Comparison of ENCODE assay signal across 21 cellular contexts in the genomic region with DNA sequence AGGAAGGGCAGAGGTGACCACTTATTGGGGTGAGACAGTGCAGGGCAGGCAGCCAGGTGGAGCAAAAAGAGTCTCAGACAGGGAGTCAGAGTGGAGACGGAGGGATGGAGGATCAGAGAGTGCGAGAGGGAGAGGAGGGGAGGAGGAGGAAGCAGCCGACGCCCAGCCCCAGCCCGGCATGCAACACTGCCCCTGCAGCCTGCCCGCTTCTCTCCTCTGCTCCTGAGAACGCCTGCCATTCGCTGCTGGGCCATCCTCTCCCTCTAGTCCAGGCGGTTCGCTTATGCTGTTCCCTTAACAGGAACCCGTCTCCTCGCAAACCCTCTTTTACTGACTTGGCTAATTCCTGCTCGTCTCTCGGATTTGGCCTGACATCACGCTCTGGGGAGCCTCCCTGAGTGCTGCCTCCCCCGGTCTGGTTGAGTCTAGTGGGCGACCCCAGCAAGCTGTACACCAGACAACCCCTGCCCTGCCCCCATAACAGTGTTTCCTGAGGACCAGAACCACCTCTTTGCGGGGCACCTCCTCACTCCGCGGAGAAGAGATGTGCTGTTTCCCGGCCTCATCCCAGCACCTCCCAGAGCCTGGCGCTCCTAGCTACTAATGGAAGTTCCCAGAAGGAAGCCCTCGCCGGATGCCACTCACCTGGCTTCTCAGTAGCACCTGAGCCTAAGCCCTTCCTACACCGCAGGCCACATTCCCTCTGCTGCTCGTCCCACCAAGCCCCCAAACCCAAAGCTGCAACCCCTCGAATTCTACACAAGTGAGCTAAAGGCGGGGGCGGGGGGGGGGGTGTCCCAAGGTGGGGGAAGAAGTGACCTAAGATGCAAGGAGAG.
A peak's percentile ranks its signal among the peaks of the same experiment; 100 is the strongest.
DNase-seq lines count a peak whose midpoint lies in the region; ATAC-seq, FAIRE-seq and TF ChIP-seq lines count a peak whose summit lies in the region.
"Had no signal": no experiment of that assay in that cellular context is flagged by ENCODE, and none has a peak within 500 bp of the region (broad histone marks: within the 10 kb centered on the region; RNA-seq: fewer than 3 reads in every experiment).

No MANE protein-coding gene starts in this region.

- H3K4me1 ChIP-seq in HUES48 (ENCODE audit: control insufficient read depth, insufficient read depth, low read length) = peaks cover 9% of the 10 kb centered on the region; the same call in 1 of the 2 replicates
- H3K4me1 ChIP-seq in keratinocyte (ENCODE audit: control insufficient read depth, extremely low read depth, insufficient read depth, low read length) = no peaks in the 10 kb centered on the region
- no peaks in the 10 kb centered on the region for H3K4me1 ChIP-seq in gastroesophageal sphincter

- H3K4me3 Mint-ChIP-seq in CD14-positive monocyte = peak overlapping the region; percentile 80 to 99
- no peak overlapping the region for H3K4me3 Mint-ChIP-seq in progenitor cell of endocrine pancreas (ENCODE audit: low read depth)
- H3K4me3 Mint-ChIP-seq: central memory CD8-positive, alpha-beta T cell had no signal

- H3K4me1 Mint-ChIP-seq in CD14-positive monocyte (peaks cover 14% of the 10 kb centered on the region), progenitor cell of endocrine pancreas (ENCODE audit: low read depth) (peaks cover 2% of the 10 kb centered on the region)
- H3K4me1 Mint-ChIP-seq: central memory CD8-positive, alpha-beta T cell had no signal

- peaks cover 0 to 4% (median 0%) of the 10 kb centered on the region in 7 donors for H3K9me3 Mint-ChIP-seq in CD14-positive monocyte
- no peaks in the 10 kb centered on the region for H3K9me3 Mint-ChIP-seq in progenitor cell of endocrine pancreas (ENCODE audit: low read depth)
- H3K9me3 Mint-ChIP-seq: central memory CD8-positive, alpha-beta T cell; effector memory CD8-positive, alpha-beta T cell had no signal

- H3K27ac Mint-ChIP-seq in CD14-positive monocyte = peak overlapping the region in 3 of 7 donors; percentile 30 to 71 (median 63)
- no peak overlapping the region for H3K27ac Mint-ChIP-seq in progenitor cell of endocrine pancreas
- H3K27ac Mint-ChIP-seq: effector memory CD8-positive, alpha-beta T cell had no signal

- TF ChIP-seq EP300 in gastroesophageal sphincter (IDR thresholded peaks at IDR 0.05) = no peak

- no peak overlapping the region for H3K9ac ChIP-seq in HUES48 (ENCODE audit: low read depth, low read length)
- H3K9ac ChIP-seq in keratinocyte (ENCODE audit: control insufficient read depth, extremely low read depth, insufficient read depth, low read length) = no peak overlapping the region

- H3K27me3 Mint-ChIP-seq in CD14-positive monocyte (ENCODE audit: low read depth in 3 of 3) (peaks cover 16 to 38% (median 38%) of the 10 kb centered on the region in 3 donors), progenitor cell of endocrine pancreas (peaks cover 49% of the 10 kb centered on the region)

- TF ChIP-seq CTCF in CD14-positive monocyte (IDR thresholded peaks at IDR 0.05) (no peak), coronary artery (IDR thresholded peaks at IDR 0.05) (no peak), keratinocyte (optimal IDR thresholded peaks at IDR 0.05 in 1 of 3, IDR thresholded peaks at IDR 0.05 in 1 of 3, conservative IDR thresholded peaks at IDR 0.05 in 1 of 3; ENCODE audit: extremely low read depth in 1 of 3, insufficient read depth in 2 of 3, low read length in 3 of 3) (no peak), progenitor cell of endocrine pancreas (IDR thresholded peaks at IDR 0.05; ENCODE audit: unreplicated experiment) (no peak), gastroesophageal sphincter (IDR thresholded peaks at IDR 0.05) (no peak)

- H3K36me3 ChIP-seq in HUES48 (ENCODE audit: control insufficient read depth, insufficient read depth, low read length) (no peaks in the 10 kb centered on the region), keratinocyte (ENCODE audit: control insufficient read depth in 2 of 2, extremely low read depth in 1 of 2, insufficient read depth in 2 of 2, low read length in 2 of 2) (no peaks in the 10 kb centered on the region), gastroesophageal sphincter (no peaks in the 10 kb centered on the region)
- H3K36me3 ChIP-seq: suprapubic skin, WERI-Rb-1 had no signal

- peak overlapping the region; percentile 47 for H3K4me3 ChIP-seq in HUES48 (ENCODE audit: low read depth, low read length)
- peak overlapping the region; percentile 50 for H3K4me3 ChIP-seq in coronary artery
- H3K4me3 ChIP-seq in keratinocyte (ENCODE audit: control insufficient read depth in 2 of 3, extremely low read depth in 1 of 3, insufficient read depth in 2 of 3, low read depth in 1 of 3, low read length in 3 of 3) = no peak overlapping the region
- H3K4me3 ChIP-seq in gastroesophageal sphincter = no peak overlapping the region
- H3K4me3 ChIP-seq: suprapubic skin had no signal

- DNase-seq in CD14-positive monocyte (ENCODE audit: low spot score) (no peak), coronary artery (ENCODE audit: low spot score) (no peak), keratinocyte (ENCODE audit: low read depth, low spot score) (no peak), progenitor cell of endocrine pancreas (ENCODE audit: low spot score, unreplicated experiment) (no peak), foreskin melanocyte (no peak), DMS 273 treated with DMSO at 0.1 percent for 48 hours (lab: John Stamatoyannopoulos, UW) (no peak)
- DNase-seq: AML-193; amniotic stem cell; effector memory CD8-positive, alpha-beta T cell; GDM1; hippocampal formation; left ventricle myocardium superior; NCI-H1417; stimulated activated CD4-positive, alpha-beta T cell treated with anti-CD3 and anti-CD28 coated beads, Interleukin-4, amount 100 ng/mL, for 1 hour; SW 1271 had no signal

- dilution Hi-C loops in keratinocyte (cut with MboI; ENCODE audit: extremely low pct_ligation_motif_present, low sequenced_read_pairs) = loop anchor here (25.0 kb wide), 1 partner anchor 88 kb away; no protein-coding TSS in a partner anchor

- no peaks in the 10 kb centered on the region for H3K79me2 ChIP-seq in keratinocyte (ENCODE audit: control insufficient read depth, insufficient read depth, low read length)

- H3K27ac ChIP-seq in HUES48 (ENCODE audit: low read depth, low read length) (no peak overlapping the region), coronary artery (no peak overlapping the region), keratinocyte (ENCODE audit: control insufficient read depth, insufficient read depth, low read length) (no peak overlapping the region), gastroesophageal sphincter (no peak overlapping the region)
- H3K27ac ChIP-seq: suprapubic skin, WERI-Rb-1 had no signal

- no peaks in the 10 kb centered on the region for H3K9me1 ChIP-seq in keratinocyte (ENCODE audit: control insufficient read depth, extremely low read depth, insufficient read depth, low read length)

- ATAC-seq in gastroesophageal sphincter = no peak
- ATAC-seq: effector memory CD8-positive, alpha-beta T cell; left ventricle myocardium superior had no signal

- H3K36me3 Mint-ChIP-seq in CD14-positive monocyte (no peaks in the 10 kb centered on the region), progenitor cell of endocrine pancreas (ENCODE audit: insufficient read depth) (no peaks in the 10 kb centered on the region)

- 6 to 7% methylated on average over 20 to 21 of the region's 29 CpGs for WGBS in gastroesophageal sphincter (ENCODE audit: low coverage in 1 of 2), 2 donors

- H3K4me2 ChIP-seq in keratinocyte (ENCODE audit: control insufficient read depth, extremely low read depth, insufficient read depth, low read depth, low read length) = peak overlapping the region; percentile 8

- no peak for FAIRE-seq in keratinocyte (lab: Jason Lieb, UNC)
- FAIRE-seq: H54 had no signal

- intact Hi-C loops in CD14-positive monocyte (cut with micrococcal nuclease) = loop anchor here (5.0 to 10.0 kb wide), 4 partner anchors 93 to 698 kb away; a partner anchor contains a TSS

- H2AFZ ChIP-seq in keratinocyte (ENCODE audit: control insufficient read depth, low read length) = peak overlapping the region; percentile 36

- H3K9me3 ChIP-seq in HUES48 (ENCODE audit: control insufficient read depth, insufficient read depth, low read length) (no peaks in the 10 kb centered on the region), keratinocyte (ENCODE audit: control insufficient read depth, low read depth, low read length) (no peaks in the 10 kb centered on the region), gastroesophageal sphincter (no peaks in the 10 kb centered on the region)
- H3K9me3 ChIP-seq: suprapubic skin had no signal

- H3K27me3 ChIP-seq in HUES48 (ENCODE audit: control insufficient read depth, insufficient read depth, low read length) = peaks cover 6% of the 10 kb centered on the region; the same call in 1 of the 2 replicates
- H3K27me3 ChIP-seq in keratinocyte (ENCODE audit: control insufficient read depth, extremely low read depth, insufficient read depth, low read length) = peaks cover 20% of the 10 kb centered on the region
- H3K27me3 ChIP-seq in gastroesophageal sphincter = peaks cover 80% of the 10 kb centered on the region

- no peak for TF ChIP-seq POLR2A in gastroesophageal sphincter (IDR thresholded peaks at IDR 0.05)

- no peaks in the 10 kb centered on the region for H4K20me1 ChIP-seq in keratinocyte (ENCODE audit: control insufficient read depth, extremely low read depth, insufficient read depth, low read length)

Comparison
In these comparisons a context has a peak if more than half of its experiments do, and no peak if none do; other contexts are left out.
1. H3K4me3 ChIP-seq: peak in HUES48 (single experiment) and coronary artery (single experiment); none in keratinocyte (0 of 3) and gastroesophageal sphincter (0 of 2).